Comparison of ENCODE assay signal across 13 cellular contexts in genomic region chr14:34104750-34105397, GRCh38.
DNase-seq lines count a peak whose midpoint lies in the region; ATAC-seq and TF ChIP-seq lines count a peak whose summit lies in the region.
"Had no signal": no experiment of that assay in that cellular context is flagged by ENCODE, and none has a peak within 500 bp of the region (broad histone marks: within the 10 kb centered on the region; RNA-seq: fewer than 3 reads in every experiment).

No MANE protein-coding gene starts in this region.

- H3K9ac ChIP-seq in trophoblast cell (ENCODE audit: low read length): no peak overlapping the region
- H3K9ac ChIP-seq: GM23248 had no signal

- DNase-seq in heart left ventricle: no peak
- DNase-seq in right atrium auricular region (ENCODE audit: low spot score): no peak
- DNase-seq in left ventricle myocardium superior: no peak
- DNase-seq in trophoblast cell: no peak
- DNase-seq in BE2C: no peak
- no peak for DNase-seq in dermis blood vessel endothelial cell
- no peak for DNase-seq in NCI-H2171 treated with DMSO at 0.1 percent for 48 hours (lab: John Stamatoyannopoulos, UW)
- DNase-seq: ACHN; C1 segment of cervical spinal cord; CD4-positive, alpha-beta T cell; DMS79; GM23248 had no signal

- no peaks in the 10 kb centered on the region for H3K9me3 ChIP-seq in heart left ventricle
- no peaks in the 10 kb centered on the region for H3K9me3 ChIP-seq in right atrium auricular region
- no peaks in the 10 kb centered on the region for H3K9me3 ChIP-seq in trophoblast cell (ENCODE audit: insufficient read depth, low read depth, low read length)
- H3K9me3 ChIP-seq in BE2C: no peaks in the 10 kb centered on the region; the same call in 1 of the 2 replicates

- H3K4me3 ChIP-seq in heart left ventricle (no peak overlapping the region), right atrium auricular region (no peak overlapping the region), trophoblast cell (ENCODE audit: low read depth, low read length) (no peak overlapping the region), BE2C (ENCODE audit: low read depth, low read length) (no peak overlapping the region)
- H3K4me3 ChIP-seq: GM12878, GM23248 had no signal

- H2BK12ac ChIP-seq in trophoblast cell (ENCODE audit: low read length): no peak overlapping the region

- H3K27me3 ChIP-seq in heart left ventricle (no peaks in the 10 kb centered on the region), right atrium auricular region (no peaks in the 10 kb centered on the region), trophoblast cell (ENCODE audit: insufficient read depth, low read length) (no peaks in the 10 kb centered on the region), BE2C (0 out of 2 replicates have a peak, but pooled peaks cover 3% of the 10 kb centered on the region)

- no peak overlapping the region for H3K23ac ChIP-seq in trophoblast cell (ENCODE audit: low read length)

- H3K4me2 ChIP-seq in trophoblast cell (ENCODE audit: low read length): no peak overlapping the region

- 66 to 74% (median 72%) methylated on average over 5 of the region's 5 CpGs for WGBS in heart left ventricle, 4 donors
- no CpG with 5 or more reads among the region's 5 CpGs for WGBS in trophoblast cell (ENCODE audit: extremely low coverage, insufficient coverage, insufficient read length)

- peaks cover 7% of the 10 kb centered on the region for H3K79me1 ChIP-seq in trophoblast cell (ENCODE audit: low read length)

- TF ChIP-seq CTCF in heart left ventricle (IDR thresholded peaks at IDR 0.05) (no peak), right atrium auricular region (IDR thresholded peaks at IDR 0.05) (no peak), BE2C (IDR thresholded peaks at IDR 0.05; ENCODE audit: low read depth, low read length) (no peak)

- H3K4me1 ChIP-seq in heart left ventricle (peaks cover 0 to 19% (median 2%) of the 10 kb centered on the region in 12 donors), right atrium auricular region (peaks cover 0 to 20% of the 10 kb centered on the region in 2 donors), trophoblast cell (ENCODE audit: control insufficient read depth in 1 of 2, insufficient read depth in 2 of 2, low read length in 2 of 2) (peaks cover 2 to 6% of the 10 kb centered on the region in 2 experiments), BE2C (no peaks in the 10 kb centered on the region)

- no peak overlapping the region for H2AK5ac ChIP-seq in trophoblast cell (ENCODE audit: low read length)

- no peak overlapping the region for H3K27ac ChIP-seq in heart left ventricle
- H3K27ac ChIP-seq in right atrium auricular region: peak overlapping the region in 1 of 2 donors; percentile 59
- no peak overlapping the region for H3K27ac ChIP-seq in trophoblast cell (ENCODE audit: low read depth, low read length)
- H3K27ac ChIP-seq: GM23248 had no signal

- H4K8ac ChIP-seq in trophoblast cell (ENCODE audit: low read depth, low read length): no peak overlapping the region

- TF ChIP-seq POLR2A in heart left ventricle (IDR thresholded peaks at IDR 0.05): no peak

- no peak overlapping the region for H4K12ac ChIP-seq in trophoblast cell (ENCODE audit: low read depth, low read length)

- intact Hi-C loops in heart left ventricle (cut with DNase I): loop anchor here in 3 of 10 donors (5.0 to 10.0 kb wide), 3 partner anchors 117 to 268 kb away; no protein-coding TSS in a partner anchor
- intact Hi-C loops in left ventricle myocardium superior (cut with micrococcal nuclease): loop anchor here (5.0 kb wide), 1 partner anchor 1533 kb away; no protein-coding TSS in a partner anchor

- peak; percentile 43 to 68 (median 63) for ATAC-seq in heart left ventricle
- peak; percentile 79 for ATAC-seq in left ventricle myocardium superior
- ATAC-seq: GM12878 had no signal

- H3K14ac ChIP-seq in trophoblast cell (ENCODE audit: low read length): no peak overlapping the region

- peak overlapping the region; percentile 10 for H4K91ac ChIP-seq in trophoblast cell (ENCODE audit: low read depth, low read length)

- no peak overlapping the region for H3K18ac ChIP-seq in trophoblast cell (ENCODE audit: low read length)

- H3K36me3 ChIP-seq in heart left ventricle (no peaks in the 10 kb centered on the region), right atrium auricular region (no peaks in the 10 kb centered on the region), trophoblast cell (ENCODE audit: control insufficient read depth in 1 of 2, insufficient read depth in 2 of 2, low read length in 2 of 2) (no peaks in the 10 kb centered on the region), BE2C (no peaks in the 10 kb centered on the region)

- H2AFZ ChIP-seq in trophoblast cell (ENCODE audit: insufficient read depth, low read length, poor library complexity): no peak overlapping the region
- H2AFZ ChIP-seq: GM23248 had no signal

- H3K4ac ChIP-seq in trophoblast cell (ENCODE audit: low read depth, low read length): no peak overlapping the region

- no peaks in the 10 kb centered on the region for H3K79me2 ChIP-seq in trophoblast cell (ENCODE audit: control insufficient read depth, insufficient read depth, low read length, poor library complexity)

- H2BK5ac ChIP-seq in trophoblast cell (ENCODE audit: low read depth, low read length, poor library complexity): no peak overlapping the region

- H2BK120ac ChIP-seq in trophoblast cell (ENCODE audit: insufficient read depth, low read length, poor library complexity): no peak overlapping the region
